In the genomic region with DNA sequence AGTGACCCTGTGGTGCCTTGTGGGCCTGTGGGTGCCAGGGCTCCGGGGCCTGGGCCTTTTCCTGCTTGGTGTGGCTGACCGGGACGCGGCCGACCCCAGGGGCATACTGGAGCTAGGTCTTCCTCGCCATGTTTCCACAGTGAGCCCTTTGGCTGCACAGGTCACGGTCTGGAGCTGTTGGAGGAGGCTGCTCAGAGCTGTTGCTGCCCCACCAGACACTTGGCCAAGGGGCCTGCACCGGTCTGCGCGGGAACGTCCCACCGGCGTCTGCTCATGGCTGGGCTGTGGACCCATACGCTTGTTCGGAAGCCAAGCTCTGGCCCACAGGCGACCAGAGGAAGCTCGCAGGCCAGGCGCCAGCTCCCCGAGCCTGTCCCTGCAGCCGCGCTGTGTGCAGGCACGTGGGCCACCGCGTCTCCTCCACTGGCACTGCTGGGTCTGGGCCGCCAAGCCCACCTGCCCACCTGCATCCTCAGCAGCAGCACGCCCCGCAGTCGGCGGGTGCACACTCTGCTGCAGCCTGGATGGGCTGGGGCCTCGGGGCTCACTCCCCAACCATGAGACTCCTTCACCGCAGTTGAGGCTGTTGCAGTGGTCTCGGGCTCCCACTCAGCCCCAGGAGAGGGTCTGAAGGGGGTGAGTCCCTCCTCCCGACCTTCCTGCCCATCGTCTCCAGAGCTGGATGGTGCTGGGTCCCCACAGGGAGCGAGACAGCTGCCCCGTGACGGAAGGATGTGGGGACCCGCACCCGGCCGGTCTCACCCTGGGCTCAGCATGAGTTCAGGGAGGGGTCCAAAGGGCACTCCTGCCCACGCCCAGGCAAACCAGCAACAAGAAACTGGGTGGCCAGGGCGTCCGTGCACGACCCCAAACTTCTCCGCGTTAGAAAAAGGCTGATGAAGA, we compare ENCODE assay signal across 1 cellular context.
TF ChIP-seq lines count a peak whose summit lies in the region.

No MANE protein-coding gene starts in this region.

TF ChIP-seq in GM23338, 12 proteins besides CTCF, POLR2A, EP300 and RAD21 (continued from another document):
- no peak for TF ChIP-seq REST (IDR thresholded peaks at IDR 0.05; ENCODE audit: unreplicated experiment)
- no peak for TF ChIP-seq ETS1 (IDR thresholded peaks at IDR 0.05)
- TF ChIP-seq, protein P1, sequence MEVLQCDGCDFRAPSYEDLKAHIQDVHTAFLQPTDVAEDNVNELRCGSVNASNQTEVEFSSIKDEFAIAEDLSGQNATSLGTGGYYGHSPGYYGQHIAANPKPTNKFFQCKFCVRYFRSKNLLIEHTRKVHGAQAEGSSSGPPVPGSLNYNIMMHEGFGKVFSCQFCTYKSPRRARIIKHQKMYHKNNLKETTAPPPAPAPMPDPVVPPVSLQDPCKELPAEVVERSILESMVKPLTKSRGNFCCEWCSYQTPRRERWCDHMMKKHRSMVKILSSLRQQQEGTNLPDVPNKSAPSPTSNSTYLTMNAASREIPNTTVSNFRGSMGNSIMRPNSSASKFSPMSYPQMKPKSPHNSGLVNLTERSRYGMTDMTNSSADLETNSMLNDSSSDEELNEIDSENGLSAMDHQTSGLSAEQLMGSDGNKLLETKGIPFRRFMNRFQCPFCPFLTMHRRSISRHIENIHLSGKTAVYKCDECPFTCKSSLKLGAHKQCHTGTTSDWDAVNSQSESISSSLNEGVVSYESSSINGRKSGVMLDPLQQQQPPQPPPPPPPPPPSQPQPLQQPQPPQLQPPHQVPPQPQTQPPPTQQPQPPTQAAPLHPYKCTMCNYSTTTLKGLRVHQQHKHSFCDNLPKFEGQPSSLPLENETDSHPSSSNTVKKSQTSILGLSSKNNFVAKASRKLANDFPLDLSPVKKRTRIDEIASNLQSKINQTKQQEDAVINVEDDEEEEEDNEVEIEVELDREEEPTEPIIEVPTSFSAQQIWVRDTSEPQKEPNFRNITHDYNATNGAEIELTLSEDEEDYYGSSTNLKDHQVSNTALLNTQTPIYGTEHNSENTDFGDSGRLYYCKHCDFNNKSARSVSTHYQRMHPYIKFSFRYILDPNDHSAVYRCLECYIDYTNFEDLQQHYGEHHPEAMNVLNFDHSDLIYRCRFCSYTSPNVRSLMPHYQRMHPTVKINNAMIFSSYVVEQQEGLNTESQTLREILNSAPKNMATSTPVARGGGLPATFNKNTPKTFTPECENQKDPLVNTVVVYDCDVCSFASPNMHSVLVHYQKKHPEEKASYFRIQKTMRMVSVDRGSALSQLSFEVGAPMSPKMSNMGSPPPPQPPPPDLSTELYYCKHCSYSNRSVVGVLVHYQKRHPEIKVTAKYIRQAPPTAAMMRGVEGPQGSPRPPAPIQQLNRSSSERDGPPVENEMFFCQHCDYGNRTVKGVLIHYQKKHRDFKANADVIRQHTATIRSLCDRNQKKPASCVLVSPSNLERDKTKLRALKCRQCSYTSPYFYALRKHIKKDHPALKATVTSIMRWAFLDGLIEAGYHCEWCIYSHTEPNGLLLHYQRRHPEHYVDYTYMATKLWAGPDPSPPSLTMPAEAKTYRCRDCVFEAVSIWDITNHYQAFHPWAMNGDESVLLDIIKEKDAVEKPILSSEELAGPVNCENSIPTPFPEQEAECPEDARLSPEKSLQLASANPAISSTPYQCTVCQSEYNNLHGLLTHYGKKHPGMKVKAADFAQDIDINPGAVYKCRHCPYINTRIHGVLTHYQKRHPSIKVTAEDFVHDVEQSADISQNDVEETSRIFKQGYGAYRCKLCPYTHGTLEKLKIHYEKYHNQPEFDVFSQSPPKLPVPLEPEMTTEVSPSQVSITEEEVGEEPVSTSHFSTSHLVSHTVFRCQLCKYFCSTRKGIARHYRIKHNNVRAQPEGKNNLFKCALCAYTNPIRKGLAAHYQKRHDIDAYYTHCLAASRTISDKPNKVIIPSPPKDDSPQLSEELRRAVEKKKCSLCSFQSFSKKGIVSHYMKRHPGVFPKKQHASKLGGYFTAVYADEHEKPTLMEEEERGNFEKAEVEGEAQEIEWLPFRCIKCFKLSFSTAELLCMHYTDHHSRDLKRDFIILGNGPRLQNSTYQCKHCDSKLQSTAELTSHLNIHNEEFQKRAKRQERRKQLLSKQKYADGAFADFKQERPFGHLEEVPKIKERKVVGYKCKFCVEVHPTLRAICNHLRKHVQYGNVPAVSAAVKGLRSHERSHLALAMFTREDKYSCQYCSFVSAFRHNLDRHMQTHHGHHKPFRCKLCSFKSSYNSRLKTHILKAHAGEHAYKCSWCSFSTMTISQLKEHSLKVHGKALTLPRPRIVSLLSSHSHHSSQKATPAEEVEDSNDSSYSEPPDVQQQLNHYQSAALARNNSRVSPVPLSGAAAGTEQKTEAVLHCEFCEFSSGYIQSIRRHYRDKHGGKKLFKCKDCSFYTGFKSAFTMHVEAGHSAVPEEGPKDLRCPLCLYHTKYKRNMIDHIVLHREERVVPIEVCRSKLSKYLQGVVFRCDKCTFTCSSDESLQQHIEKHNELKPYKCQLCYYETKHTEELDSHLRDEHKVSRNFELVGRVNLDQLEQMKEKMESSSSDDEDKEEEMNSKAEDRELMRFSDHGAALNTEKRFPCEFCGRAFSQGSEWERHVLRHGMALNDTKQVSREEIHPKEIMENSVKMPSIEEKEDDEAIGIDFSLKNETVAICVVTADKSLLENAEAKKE (CRISPR knock-in tag; IDR thresholded peaks at IDR 0.05) = no peak
